1 cellular context compared by ENCODE assay signal in genomic region chr1:42973304-42973703, GRCh38.
TF ChIP-seq lines count a peak whose summit lies in the region.

No MANE protein-coding gene starts in this region.

TF ChIP-seq in WTC11, 78 proteins besides CTCF, POLR2A, EP300 and RAD21:
- TF ChIP-seq ZNF416 (CRISPR knock-in tag; IDR thresholded peaks at IDR 0.05), result no peak
- TF ChIP-seq, protein P1, sequence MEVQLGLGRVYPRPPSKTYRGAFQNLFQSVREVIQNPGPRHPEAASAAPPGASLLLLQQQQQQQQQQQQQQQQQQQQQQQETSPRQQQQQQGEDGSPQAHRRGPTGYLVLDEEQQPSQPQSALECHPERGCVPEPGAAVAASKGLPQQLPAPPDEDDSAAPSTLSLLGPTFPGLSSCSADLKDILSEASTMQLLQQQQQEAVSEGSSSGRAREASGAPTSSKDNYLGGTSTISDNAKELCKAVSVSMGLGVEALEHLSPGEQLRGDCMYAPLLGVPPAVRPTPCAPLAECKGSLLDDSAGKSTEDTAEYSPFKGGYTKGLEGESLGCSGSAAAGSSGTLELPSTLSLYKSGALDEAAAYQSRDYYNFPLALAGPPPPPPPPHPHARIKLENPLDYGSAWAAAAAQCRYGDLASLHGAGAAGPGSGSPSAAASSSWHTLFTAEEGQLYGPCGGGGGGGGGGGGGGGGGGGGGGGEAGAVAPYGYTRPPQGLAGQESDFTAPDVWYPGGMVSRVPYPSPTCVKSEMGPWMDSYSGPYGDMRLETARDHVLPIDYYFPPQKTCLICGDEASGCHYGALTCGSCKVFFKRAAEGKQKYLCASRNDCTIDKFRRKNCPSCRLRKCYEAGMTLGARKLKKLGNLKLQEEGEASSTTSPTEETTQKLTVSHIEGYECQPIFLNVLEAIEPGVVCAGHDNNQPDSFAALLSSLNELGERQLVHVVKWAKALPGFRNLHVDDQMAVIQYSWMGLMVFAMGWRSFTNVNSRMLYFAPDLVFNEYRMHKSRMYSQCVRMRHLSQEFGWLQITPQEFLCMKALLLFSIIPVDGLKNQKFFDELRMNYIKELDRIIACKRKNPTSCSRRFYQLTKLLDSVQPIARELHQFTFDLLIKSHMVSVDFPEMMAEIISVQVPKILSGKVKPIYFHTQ (CRISPR knock-in tag; IDR thresholded peaks at IDR 0.05), result no peak
- TF ChIP-seq SMAD4 (CRISPR knock-in tag; IDR thresholded peaks at IDR 0.05), result no peak
- TF ChIP-seq, protein P2, sequence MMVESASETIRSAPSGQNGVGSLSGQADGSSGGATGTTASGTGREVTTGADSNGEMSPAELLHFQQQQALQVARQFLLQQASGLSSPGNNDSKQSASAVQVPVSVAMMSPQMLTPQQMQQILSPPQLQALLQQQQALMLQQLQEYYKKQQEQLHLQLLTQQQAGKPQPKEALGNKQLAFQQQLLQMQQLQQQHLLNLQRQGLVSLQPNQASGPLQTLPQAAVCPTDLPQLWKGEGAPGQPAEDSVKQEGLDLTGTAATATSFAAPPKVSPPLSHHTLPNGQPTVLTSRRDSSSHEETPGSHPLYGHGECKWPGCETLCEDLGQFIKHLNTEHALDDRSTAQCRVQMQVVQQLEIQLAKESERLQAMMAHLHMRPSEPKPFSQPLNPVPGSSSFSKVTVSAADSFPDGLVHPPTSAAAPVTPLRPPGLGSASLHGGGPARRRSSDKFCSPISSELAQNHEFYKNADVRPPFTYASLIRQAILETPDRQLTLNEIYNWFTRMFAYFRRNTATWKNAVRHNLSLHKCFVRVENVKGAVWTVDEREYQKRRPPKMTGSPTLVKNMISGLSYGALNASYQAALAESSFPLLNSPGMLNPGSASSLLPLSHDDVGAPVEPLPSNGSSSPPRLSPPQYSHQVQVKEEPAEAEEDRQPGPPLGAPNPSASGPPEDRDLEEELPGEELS (CRISPR knock-in tag; IDR thresholded peaks at IDR 0.05), result no peak
- no peak for TF ChIP-seq ZNF671 (CRISPR knock-in tag; IDR thresholded peaks at IDR 0.05)
- TF ChIP-seq, protein P3, sequence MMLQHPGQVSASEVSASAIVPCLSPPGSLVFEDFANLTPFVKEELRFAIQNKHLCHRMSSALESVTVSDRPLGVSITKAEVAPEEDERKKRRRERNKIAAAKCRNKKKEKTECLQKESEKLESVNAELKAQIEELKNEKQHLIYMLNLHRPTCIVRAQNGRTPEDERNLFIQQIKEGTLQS (CRISPR knock-in tag; conservative IDR thresholded peaks at IDR 0.05), result no peak
- no peak for TF ChIP-seq ZNF138 (CRISPR knock-in tag; conservative IDR thresholded peaks at IDR 0.05)
- TF ChIP-seq USF1 (CRISPR knock-in tag; IDR thresholded peaks at IDR 0.05), result no peak
- TF ChIP-seq, protein P4, sequence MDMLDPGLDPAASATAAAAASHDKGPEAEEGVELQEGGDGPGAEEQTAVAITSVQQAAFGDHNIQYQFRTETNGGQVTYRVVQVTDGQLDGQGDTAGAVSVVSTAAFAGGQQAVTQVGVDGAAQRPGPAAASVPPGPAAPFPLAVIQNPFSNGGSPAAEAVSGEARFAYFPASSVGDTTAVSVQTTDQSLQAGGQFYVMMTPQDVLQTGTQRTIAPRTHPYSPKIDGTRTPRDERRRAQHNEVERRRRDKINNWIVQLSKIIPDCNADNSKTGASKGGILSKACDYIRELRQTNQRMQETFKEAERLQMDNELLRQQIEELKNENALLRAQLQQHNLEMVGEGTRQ (CRISPR knock-in tag; IDR thresholded peaks at IDR 0.05), result no peak
- no peak for TF ChIP-seq ZNF232 (CRISPR knock-in tag; IDR thresholded peaks at IDR 0.05)
- TF ChIP-seq RORB (CRISPR knock-in tag; IDR thresholded peaks at IDR 0.05), result no peak
- TF ChIP-seq, protein P5, sequence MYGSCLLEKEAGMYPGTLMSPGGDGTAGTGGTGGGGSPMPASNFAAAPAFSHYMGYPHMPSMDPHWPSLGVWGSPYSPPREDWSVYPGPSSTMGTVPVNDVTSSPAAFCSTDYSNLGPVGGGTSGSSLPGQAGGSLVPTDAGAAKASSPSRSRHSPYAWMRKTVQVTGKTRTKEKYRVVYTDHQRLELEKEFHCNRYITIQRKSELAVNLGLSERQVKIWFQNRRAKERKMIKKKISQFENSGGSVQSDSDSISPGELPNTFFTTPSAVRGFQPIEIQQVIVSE (CRISPR knock-in tag; IDR thresholded peaks at IDR 0.05; ENCODE audit: borderline replicate concordance), result no peak
- TF ChIP-seq NFE2L1 (CRISPR knock-in tag; IDR thresholded peaks at IDR 0.05), result no peak
- TF ChIP-seq NFATC4 (CRISPR knock-in tag; IDR thresholded peaks at IDR 0.05), result no peak
- no peak for TF ChIP-seq FOXJ3 (CRISPR knock-in tag; IDR thresholded peaks at IDR 0.05; ENCODE audit: borderline replicate concordance)
- TF ChIP-seq IRF2 (CRISPR knock-in tag; IDR thresholded peaks at IDR 0.05; ENCODE audit: borderline replicate concordance, low read depth), result no peak
- no peak for TF ChIP-seq SMAD3 (CRISPR knock-in tag; IDR thresholded peaks at IDR 0.05; ENCODE audit: borderline replicate concordance)
- TF ChIP-seq NR3C1 (CRISPR knock-in tag; conservative IDR thresholded peaks at IDR 0.05; ENCODE audit: low read depth), result no peak
- TF ChIP-seq PREB (CRISPR knock-in tag; IDR thresholded peaks at IDR 0.05; ENCODE audit: borderline replicate concordance), result no peak
TF ChIP-seq in WTC11: peak in this region for 0.
